Comparison of ENCODE assay signal across 8 cellular contexts in genomic region chr22:35023692-35024363, GRCh38. TPM values are rescaled to one million over a fixed set of nuclear protein-coding genes. Genes with fewer than 3 reads are reported as not detected.
DNase-seq lines count a peak whose midpoint lies in the region; ATAC-seq, FAIRE-seq and TF ChIP-seq lines count a peak whose summit lies in the region.

No MANE protein-coding gene starts in this region.

- H3K27me3 ChIP-seq in foreskin keratinocyte (no peaks in the 10 kb centered on the region), neutrophil (peaks cover 9% of the 10 kb centered on the region)

- H3K9me3 ChIP-seq in neutrophil: no peaks in the 10 kb centered on the region

- in situ Hi-C loops in ACHN (cut with HindIII; ENCODE audit: low pct_ligation_motif_present, low pct_unique_long_range_greater_than_20kb, low sequenced_read_pairs): no loop called here

- peak overlapping the region; percentile 23 for H3K4me3 Mint-ChIP-seq in type B pancreatic cell

- H3K36me3 Mint-ChIP-seq in type B pancreatic cell: no peaks in the 10 kb centered on the region

- H3K27ac Mint-ChIP-seq in type B pancreatic cell: no peak overlapping the region

- no peak overlapping the region for H3K4me3 ChIP-seq in neutrophil (ENCODE audit: low read depth in 1 of 2, low read length in 1 of 2)

- H3K27ac ChIP-seq in foreskin keratinocyte (no peak overlapping the region), neutrophil (no peak overlapping the region)

- peaks cover 42% of the 10 kb centered on the region for H3K27me3 Mint-ChIP-seq in type B pancreatic cell

- H3K36me3 ChIP-seq in neutrophil: no peaks in the 10 kb centered on the region

- DNase-seq in ACHN: peak; percentile 47
- DNase-seq in GM18507 (ENCODE audit: extremely low spot score, insufficient read length, low read depth): peak; percentile 60
- peak; percentile 76 for DNase-seq in NCI-H82 (lab: John Stamatoyannopoulos, UW)
- peak; percentile 62 for DNase-seq in activated T-cell treated with anti-CD3 and anti-CD28 coated beads for 48 hours (ENCODE audit: low read depth)
- peak in 1 of 2 donors; percentile 13 for DNase-seq in foreskin keratinocyte
- DNase-seq in type B pancreatic cell (ENCODE audit: extremely low spot score, unreplicated experiment): peak; percentile 88

- TF ChIP-seq CTCF in foreskin keratinocyte (conservative IDR thresholded peaks at IDR 0.05) (peak; percentile 88), neutrophil (IDR thresholded peaks at IDR 0.05) (peak; percentile 51), type B pancreatic cell (conservative IDR thresholded peaks at IDR 0.05) (peak; percentile 98)

- H3K4me1 Mint-ChIP-seq in type B pancreatic cell (ENCODE audit: unreplicated experiment): peaks cover 13% of the 10 kb centered on the region

- FAIRE-seq in GM18507 (lab: Jason Lieb, UNC): peak; percentile 84

- no peaks in the 10 kb centered on the region for H3K4me1 ChIP-seq in foreskin keratinocyte
- H3K4me1 ChIP-seq in neutrophil (ENCODE audit: control insufficient read depth in 1 of 2, insufficient read depth in 1 of 2, low read depth in 1 of 2, low read length in 1 of 2): no peaks in the 10 kb centered on the region

- H3K9me3 Mint-ChIP-seq in type B pancreatic cell: no peaks in the 10 kb centered on the region

- peak; percentile 45 for ATAC-seq in foreskin keratinocyte
- no peak for ATAC-seq in GM19452 (IDR thresholded peaks at IDR 0.05; ENCODE audit: unreplicated experiment)

RNA-seq across cellular contexts. Expression of gene ISX, which starts 42.1 kb away (rescaled TPM):
- total RNA-seq in foreskin keratinocyte (not detected in 2 replicates), type B pancreatic cell (ENCODE audit: low replicate concordance) (4.0 and 9.4 TPM in 2 replicates)
- not detected in 2 replicates for polyA plus RNA-seq in foreskin keratinocyte
